ENCODE assay signal across 1 cellular context in genomic region chr1:200226969-200227303, GRCh38.
TF ChIP-seq lines count a peak whose summit lies in the region.

No MANE protein-coding gene starts in this region.

TF ChIP-seq in IMR-90, 13 proteins besides CTCF, POLR2A, EP300 and RAD21 (continued from another document):
- no peak for TF ChIP-seq ELK1 (IDR thresholded peaks at IDR 0.05; ENCODE audit: borderline replicate concordance, low read depth, low read length)
- no peak for TF ChIP-seq USF2 (IDR thresholded peaks at IDR 0.05; ENCODE audit: low read depth, low read length)
- no peak for TF ChIP-seq CEBPB (IDR thresholded peaks at IDR 0.05; ENCODE audit: low read depth, low read length)
- no peak for TF ChIP-seq FOS (IDR thresholded peaks at IDR 0.05; ENCODE audit: low read depth, low read length)
- TF ChIP-seq MAFK (IDR thresholded peaks at IDR 0.05; ENCODE audit: low read depth, low read length), result no peak
- no peak for TF ChIP-seq NFE2L2 (IDR thresholded peaks at IDR 0.05; ENCODE audit: low read depth, low read length)
- no peak for TF ChIP-seq MAZ (IDR thresholded peaks at IDR 0.05; ENCODE audit: borderline replicate concordance, low read depth, low read length)
- no peak for TF ChIP-seq SMC3 (IDR thresholded peaks at IDR 0.05; ENCODE audit: low read depth, low read length)
